In genomic region chr17:43372273-43372911, GRCh38 we compare ENCODE assay signal across 13 cellular contexts. TPM values are rescaled to one million over a fixed set of nuclear protein-coding genes. Genes with fewer than 3 reads are reported as not detected.
DNase-seq lines count a peak whose midpoint lies in the region; ATAC-seq and TF ChIP-seq lines count a peak whose summit lies in the region.
"Had no signal": no experiment of that assay in that cellular context is flagged by ENCODE, and none has a peak within 500 bp of the region (broad histone marks: within the 10 kb centered on the region; RNA-seq: fewer than 3 reads in every experiment).

No MANE protein-coding gene starts in this region.

- TF ChIP-seq CTCF in GM06990 (IDR thresholded peaks at IDR 0.05; ENCODE audit: insufficient read depth, low read length, poor library complexity, severe bottlenecking) = no peak
- TF ChIP-seq CTCF in neural crest cell (conservative IDR thresholded peaks at IDR 0.05) = no peak

- peak; percentile 42 for ATAC-seq in HG02759 (IDR thresholded peaks at IDR 0.05; ENCODE audit: unreplicated experiment)
- ATAC-seq in T-cell (replicated peaks in 1 of 4) = no peak
- no peak for ATAC-seq in HG03521 (IDR thresholded peaks at IDR 0.05; ENCODE audit: unreplicated experiment)

- POLR2A ChIA-PET in T-cell (lab: Charles Lee) = interaction anchor here in 1 of 2 donors (0.7 kb wide), 1 partner anchor 12 kb away, joined by 3 read pairs; no protein-coding TSS in a partner anchor

- no peaks in the 10 kb centered on the region; the same call in 1 of the 2 replicates for H3K36me3 ChIP-seq in GM06990 (ENCODE audit: control insufficient read depth, insufficient read depth, low read length)
- H3K36me3 ChIP-seq: esophagus muscularis mucosa had no signal

- H3K4me3 ChIP-seq in GM06990 (replicated peaks; ENCODE audit: low read depth, low read length) = peak overlapping the region; percentile 41
- H3K4me3 ChIP-seq: esophagus muscularis mucosa had no signal

- H3K9me3 Mint-ChIP-seq in T-cell = no peaks in the 10 kb centered on the region
- H3K9me3 Mint-ChIP-seq in neural crest cell = no peaks in the 10 kb centered on the region

- peaks cover 5% of the 10 kb centered on the region for H3K36me3 Mint-ChIP-seq in T-cell
- H3K36me3 Mint-ChIP-seq in neural crest cell (ENCODE audit: low read depth) = no peaks in the 10 kb centered on the region

- DNase-seq in GM06990 (ENCODE audit: extremely low read depth, insufficient read length) (peak; percentile 66), T-cell (peak in 1 of 34 experiments; percentile 36), neural crest cell (ENCODE audit: low read depth, low spot score) (no peak), activated T-cell treated with anti-CD3 and anti-CD28 coated beads for 4 hours (no peak), dedifferentiated amniotic fluid mesenchymal stem cell (ENCODE audit: extremely low spot score) (no peak), cortex of kidney (lab: John Stamatoyannopoulos, UW) (no peak)
- DNase-seq: activated CD4-positive, alpha-beta T cell treated with anti-CD3 and anti-CD28 coated beads for 4 hours; amniotic stem cell; NCI-H82; stimulated activated CD4-positive, alpha-beta T cell treated with anti-CD3 and anti-CD28 coated beads, Interleukin-4, amount 100 ng/mL, for 24 hours had no signal

- CTCF ChIA-PET in T-cell (lab: Charles Lee) = no interaction called here

- no peaks in the 10 kb centered on the region for H3K27me3 ChIP-seq in GM06990 (replicated peaks; ENCODE audit: control insufficient read depth, insufficient read depth, low read length)
- H3K27me3 ChIP-seq: esophagus muscularis mucosa had no signal

- H3K4me1 Mint-ChIP-seq in T-cell (peaks cover 23 to 38% (median 33%) of the 10 kb centered on the region in 3 donors), neural crest cell (peaks cover 38% of the 10 kb centered on the region)

- H3K4me3 Mint-ChIP-seq in T-cell (no peak overlapping the region), neural crest cell (peak overlapping the region; percentile 41)

- peak overlapping the region; percentile 6 to 30 for H3K27ac Mint-ChIP-seq in T-cell
- H3K27ac Mint-ChIP-seq in neural crest cell (ENCODE audit: unreplicated experiment) = peak overlapping the region; percentile 79

- H3K27me3 Mint-ChIP-seq in T-cell (no peaks in the 10 kb centered on the region), neural crest cell (ENCODE audit: low read depth) (peaks cover 8% of the 10 kb centered on the region)

RNA-seq across cellular contexts. Expression of gene ARL4D, which starts 26.4 kb away (rescaled TPM):
- total RNA-seq in T-cell (1 to 10 TPM; 1.3 to 2.9 (median 2.4) TPM), neural crest cell (13.8 and 14.2 TPM in 2 replicates)
